In genomic region chr3:193305356-193305755, GRCh38 we compare ENCODE assay signal across 7 cellular contexts.
"Had no signal": no experiment of that assay in that cellular context is flagged by ENCODE, and none has a peak within 500 bp of the region (broad histone marks: within the 10 kb centered on the region; RNA-seq: fewer than 3 reads in every experiment).

No MANE protein-coding gene starts in this region.

- H3K9me3 ChIP-seq: HAP-1 had no signal

- H3K27ac Mint-ChIP-seq: HFFc6, IgD-negative memory B cell had no signal

- DNase-seq: GM23248, GOT3, H7, HFFc6 had no signal

- H3K4me3 ChIP-seq: GM23248, HAP-1 had no signal

- H2AFZ ChIP-seq: GM23248 had no signal

- H3K27ac ChIP-seq: GM23248 had no signal

- FAIRE-seq: HepG2 had no signal

- H3K4me3 Mint-ChIP-seq: HFFc6, IgD-negative memory B cell had no signal

- H3K4me1 Mint-ChIP-seq: IgD-negative memory B cell had no signal

- H3K36me3 ChIP-seq: HAP-1 had no signal

- H3K4me1 ChIP-seq: HAP-1 had no signal
